In genomic region chr20:17541596-17541995, GRCh38 we compare ENCODE assay signal across 18 cellular contexts. TPM values are rescaled to one million over a fixed set of nuclear protein-coding genes. Genes with fewer than 3 reads are reported as not detected.
"Had no signal": no experiment of that assay in that cellular context is flagged by ENCODE, and none has a peak within 500 bp of the region (broad histone marks: within the 10 kb centered on the region; RNA-seq: fewer than 3 reads in every experiment).

No MANE protein-coding gene starts in this region.

- H3K4me3 Mint-ChIP-seq: activated naive CD4-positive, alpha-beta T cell treated with anti-CD3 and anti-CD28 coated beads, Interleukin-2, amount 10 ng/mL, durations not matched to agents 7 days and 5 days; dendritic cell treated with granulocyte-macrophage colony-stimulating factor and Interleukin-4, amounts not matched to agents 40 ng/mL and 50 ng/mL, for 4 days; immature natural killer cell; naive thymus-derived CD8-positive, alpha-beta T cell; stimulated activated naive B cell treated with anti-CD40 and anti-IgM and Interleukin-4, amounts not matched to agents 10 μg/mL and 1 μg/mL and 100 μg/mL, for 72 hours had no signal

- H3K36me3 Mint-ChIP-seq: activated naive CD4-positive, alpha-beta T cell treated with anti-CD3 and anti-CD28 coated beads, Interleukin-2, amount 10 ng/mL, durations not matched to agents 7 days and 5 days; naive thymus-derived CD8-positive, alpha-beta T cell; stimulated activated naive B cell treated with anti-CD40 and anti-IgM and Interleukin-4, amounts not matched to agents 10 μg/mL and 1 μg/mL and 100 μg/mL, for 72 hours had no signal

- H3K27ac Mint-ChIP-seq: activated naive CD4-positive, alpha-beta T cell treated with anti-CD3 and anti-CD28 coated beads, Interleukin-2, amount 10 ng/mL, durations not matched to agents 7 days and 5 days; activated T-helper 2 cell treated with anti-CD3 and anti-CD28 coated beads, Interferon-gamma antibody, Interleukin-2, Interleukin-4, amounts not matched to agents 10 μg/mL and 5 μg/mL and 100 μg/mL, durations not matched to agents 14 hours and 24 hours and 36 hours; dendritic cell treated with granulocyte-macrophage colony-stimulating factor and Interleukin-4, amounts not matched to agents 40 ng/mL and 50 ng/mL, for 4 days; immature natural killer cell; naive thymus-derived CD8-positive, alpha-beta T cell; stimulated activated naive B cell treated with anti-CD40 and anti-IgM and Interleukin-4, amounts not matched to agents 10 μg/mL and 1 μg/mL and 100 μg/mL, for 72 hours had no signal

- H3K9me3 ChIP-seq: body of pancreas, neutrophil, upper lobe of left lung had no signal

- H3K27me3 ChIP-seq: body of pancreas, foreskin keratinocyte, upper lobe of left lung had no signal

- DNase-seq: activated CD4-positive, alpha-beta T cell treated with anti-CD3 and anti-CD28 coated beads for 1 hour; activated CD4-positive, alpha-beta T cell treated with anti-CD3 and anti-CD28 coated beads, Interleukin-2, amount 50 U/mL, for 4 hours; activated naive CD4-positive, alpha-beta T cell treated with anti-CD3 and anti-CD28 coated beads, Interleukin-2, amount 10 ng/mL, durations not matched to agents 7 days and 5 days; body of pancreas; central memory CD4-positive, alpha-beta T cell; effector memory CD4-positive, alpha-beta T cell; immature natural killer cell; naive thymus-derived CD8-positive, alpha-beta T cell; stimulated activated CD4-positive, alpha-beta T cell treated with anti-CD3 and anti-CD28 coated beads, Interleukin-15, amount 100 ng/mL, for 24 hours; stimulated activated CD4-positive, alpha-beta T cell treated with anti-CD3 and anti-CD28 coated beads, Interleukin-4, amount 100 ng/mL, for 1 hour; stimulated activated naive B cell treated with anti-CD40 and anti-IgM and Interleukin-4, amounts not matched to agents 10 μg/mL and 1 μg/mL and 100 μg/mL, for 72 hours had no signal

- H3K27ac ChIP-seq: body of pancreas, foreskin keratinocyte, neutrophil, skin epidermis, VCaP had no signal

- H3K4me3 ChIP-seq: body of pancreas, skin epidermis, upper lobe of left lung had no signal

- H3K36me3 ChIP-seq: neutrophil, upper lobe of left lung had no signal

- H3K4me1 ChIP-seq: foreskin keratinocyte had no signal

- H3K9me3 Mint-ChIP-seq: activated naive CD4-positive, alpha-beta T cell treated with anti-CD3 and anti-CD28 coated beads, Interleukin-2, amount 10 ng/mL, durations not matched to agents 7 days and 5 days; activated T-helper 2 cell treated with anti-CD3 and anti-CD28 coated beads, Interferon-gamma antibody, Interleukin-2, Interleukin-4, amounts not matched to agents 10 μg/mL and 5 μg/mL and 100 μg/mL, durations not matched to agents 14 hours and 24 hours and 36 hours; dendritic cell treated with granulocyte-macrophage colony-stimulating factor and Interleukin-4, amounts not matched to agents 40 ng/mL and 50 ng/mL, for 4 days; immature natural killer cell; stimulated activated naive B cell treated with anti-CD40 and anti-IgM and Interleukin-4, amounts not matched to agents 10 μg/mL and 1 μg/mL and 100 μg/mL, for 72 hours had no signal

- ATAC-seq: body of pancreas; naive thymus-derived CD8-positive, alpha-beta T cell; stimulated activated naive B cell treated with anti-CD40 and anti-IgM and Interleukin-4, amounts not matched to agents 10 μg/mL and 1 μg/mL and 100 μg/mL, for 72 hours had no signal

RNA-seq across cellular contexts. Expression of gene BFSP1, which starts 10.4 kb away (rescaled TPM):
- total RNA-seq: naive thymus-derived CD8-positive, alpha-beta T cell had no signal
